In genomic region chr3:48561045-48561736, GRCh38 we compare ENCODE assay signal across 9 cellular contexts. TPM values are rescaled to one million over a fixed set of nuclear protein-coding genes. Genes with fewer than 3 reads are reported as not detected.
DNase-seq lines count a peak whose midpoint lies in the region; ATAC-seq and TF ChIP-seq lines count a peak whose summit lies in the region.
"Had no signal": no experiment of that assay in that cellular context is flagged by ENCODE, and none has a peak within 500 bp of the region (broad histone marks: within the 10 kb centered on the region; RNA-seq: fewer than 3 reads in every experiment).

No MANE protein-coding gene starts in this region.

- no peak for ATAC-seq in HG02571 (IDR thresholded peaks at IDR 0.05; ENCODE audit: unreplicated experiment)
- no peak for ATAC-seq in stimulated activated naive B cell treated with anti-CD40 and anti-IgM and Interleukin-4, amounts not matched to agents 10 μg/mL and 1 μg/mL and 100 μg/mL, for 72 hours (replicated peaks)

- H3K27ac ChIP-seq in dorsolateral prefrontal cortex: peak overlapping the region in 47 of 59 donors; percentile 9 to 80 (median 60)

- H3K4me3 ChIP-seq in dorsolateral prefrontal cortex: peak overlapping the region in 23 of 59 donors; percentile 1 to 42 (median 22)

- no peaks in the 10 kb centered on the region for H3K9me3 Mint-ChIP-seq in stimulated activated naive B cell treated with anti-CD40 and anti-IgM and Interleukin-4, amounts not matched to agents 10 μg/mL and 1 μg/mL and 100 μg/mL, for 72 hours

- H3K27me3 Mint-ChIP-seq in stimulated activated naive B cell treated with anti-CD40 and anti-IgM and Interleukin-4, amounts not matched to agents 10 μg/mL and 1 μg/mL and 100 μg/mL, for 72 hours: no peaks in the 10 kb centered on the region

- H3K27ac Mint-ChIP-seq in stimulated activated naive B cell treated with anti-CD40 and anti-IgM and Interleukin-4, amounts not matched to agents 10 μg/mL and 1 μg/mL and 100 μg/mL, for 72 hours: no peak overlapping the region

- intact Hi-C loops in dorsolateral prefrontal cortex (cut with DNase I): loop anchor here in 1 of 2 donors (5.0 kb wide), 1 partner anchor 41 kb away; no protein-coding TSS in a partner anchor

- TF ChIP-seq CTCF in GM10266 (IDR thresholded peaks at IDR 0.05; ENCODE audit: control insufficient read depth, insufficient read depth, low read depth, missing control alignments): peak; percentile 46
- TF ChIP-seq CTCF in dorsolateral prefrontal cortex (IDR thresholded peaks at IDR 0.05 in 54 of 56, conservative IDR thresholded peaks at IDR 0.05 in 2 of 56; ENCODE audit: low read depth in 1 of 56, partially characterized antibody in 56 of 56): peak in 1 of 56 donors; percentile 8

- no peaks in the 10 kb centered on the region for H3K36me3 Mint-ChIP-seq in stimulated activated naive B cell treated with anti-CD40 and anti-IgM and Interleukin-4, amounts not matched to agents 10 μg/mL and 1 μg/mL and 100 μg/mL, for 72 hours

- no peaks in the 10 kb centered on the region for H3K27me3 ChIP-seq in dorsolateral prefrontal cortex

- peaks cover 29 to 53% of the 10 kb centered on the region in 2 donors for H3K4me1 Mint-ChIP-seq in stimulated activated naive B cell treated with anti-CD40 and anti-IgM and Interleukin-4, amounts not matched to agents 10 μg/mL and 1 μg/mL and 100 μg/mL, for 72 hours

- H3K4me3 Mint-ChIP-seq in stimulated activated naive B cell treated with anti-CD40 and anti-IgM and Interleukin-4, amounts not matched to agents 10 μg/mL and 1 μg/mL and 100 μg/mL, for 72 hours: peak overlapping the region in 1 of 2 donors; percentile 23

- DNase-seq in GM10266 (ENCODE audit: extremely low spot score): peak; percentile 59
- DNase-seq in NOMO-1 treated with DMSO at 0.1 percent for 48 hours (lab: John Stamatoyannopoulos, UW; ENCODE audit: unreplicated experiment): peak; percentile 62
- DNase-seq in dorsolateral prefrontal cortex: peak in 2 of 10 donors; percentile 48 to 59
- peak; percentile 13 for DNase-seq in midbrain (lab: John Stamatoyannopoulos, UW)
- DNase-seq in stimulated activated naive B cell treated with anti-CD40 and anti-IgM and Interleukin-4, amounts not matched to agents 10 μg/mL and 1 μg/mL and 100 μg/mL, for 72 hours: no peak
- DNase-seq in NCI-H2081 (lab: John Stamatoyannopoulos, UW): no peak
- DNase-seq in DMS153 (lab: John Stamatoyannopoulos, UW): no peak

RNA-seq across cellular contexts. Expression of gene UCN2, which starts 2.4 kb away (rescaled TPM):
- total RNA-seq in dorsolateral prefrontal cortex: 1 to 10 TPM in 3 of 120 experiments, under 1 TPM in 39, not detected in 78; 0.31 to 2.3 (median 0.45) TPM
- total RNA-seq: NCI-H460 had no signal

RNA-seq across cellular contexts. Expression of gene PFKFB4, which starts 4.6 kb away (rescaled TPM):
- 10 to 100 TPM in 99 of 120 experiments, 1 to 10 TPM in 21; 5.9 to 24.4 (median 12.7) TPM for total RNA-seq in dorsolateral prefrontal cortex

RNA-seq across cellular contexts. Expression of gene COL7A1, which starts 33.9 kb away (rescaled TPM):
- 10 to 100 TPM; 10.4 to 39.7 (median 19.6) TPM for total RNA-seq in dorsolateral prefrontal cortex

RNA-seq across cellular contexts. Expression of gene UQCRC1, which starts 48.3 kb away (rescaled TPM):
- total RNA-seq in dorsolateral prefrontal cortex: 100 to 1,000 TPM in 119 of 120 experiments, 10 to 100 TPM in 1; 75.3 to 310 (median 207) TPM

RNA-seq across cellular contexts. Expression of gene SHISA5, which starts 57.2 kb away (rescaled TPM):
- total RNA-seq in dorsolateral prefrontal cortex: 100 to 1,000 TPM in 56 of 120 experiments, 10 to 100 TPM in 64; 71.6 to 162 (median 99.2) TPM

Comparison
In these comparisons a context has a peak if more than half of its experiments do, and no peak if none do; other contexts are left out.
1. DNase-seq: peak in GM10266 (single experiment), NOMO-1 treated with DMSO at 0.1 percent for 48 hours (single experiment) and midbrain (single experiment); none in stimulated activated naive B cell treated with anti-CD40 and anti-IgM and Interleukin-4, amounts not matched to agents 10 μg/mL and 1 μg/mL and 100 μg/mL, for 72 hours (single experiment), NCI-H2081 (0 of 2) and DMS153 (single experiment).